In the genomic region with DNA sequence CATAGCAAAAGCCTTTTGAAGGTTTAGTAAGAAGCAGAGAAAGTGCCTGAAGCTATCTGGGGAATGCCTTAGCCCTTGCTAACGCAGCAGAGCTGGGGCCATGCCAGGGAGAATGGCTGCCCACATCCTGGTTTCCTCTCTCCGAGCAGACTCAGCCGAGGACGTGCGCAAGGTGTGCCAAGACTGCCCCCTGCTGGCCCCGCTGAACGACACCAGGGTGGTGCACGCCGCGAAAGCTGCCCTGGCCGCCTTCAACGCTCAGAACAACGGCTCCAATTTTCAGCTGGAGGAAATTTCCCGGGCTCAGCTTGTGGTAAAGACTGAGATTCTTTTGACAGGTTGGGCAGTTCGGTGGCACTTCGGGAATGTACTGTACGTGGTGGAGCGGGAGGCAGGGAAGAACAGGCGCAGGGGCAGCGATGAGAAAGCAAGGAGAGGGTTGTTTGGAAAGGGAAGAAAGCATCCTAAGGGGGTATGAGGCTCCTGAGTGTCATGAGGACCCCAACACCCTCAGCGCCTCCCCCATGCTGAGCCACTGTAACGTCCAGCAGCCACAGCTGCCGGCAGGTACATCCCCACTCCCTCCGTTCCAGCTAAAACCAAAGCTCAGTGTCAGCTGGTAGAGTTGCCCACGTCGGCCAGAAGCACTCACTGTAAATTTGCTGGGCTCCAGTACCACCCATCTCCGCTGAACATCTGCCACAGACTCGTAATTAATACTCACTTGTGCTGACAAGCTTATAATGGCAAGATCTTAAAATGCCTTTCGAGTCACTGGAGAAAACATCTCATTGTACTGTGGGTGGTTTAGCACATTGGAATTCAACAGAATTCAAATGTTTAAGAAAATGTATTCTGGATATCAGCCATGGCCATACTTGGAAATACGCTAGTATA, we compare ENCODE assay signal across 1 cellular context.
TF ChIP-seq lines count a peak whose summit lies in the region.

No MANE protein-coding gene starts in this region.

TF ChIP-seq in IMR-90, 13 proteins besides CTCF, POLR2A, EP300 and RAD21:
- TF ChIP-seq NFE2L2 (IDR thresholded peaks at IDR 0.05; ENCODE audit: low read depth, low read length) (no peak), SMC3 (IDR thresholded peaks at IDR 0.05; ENCODE audit: low read depth, low read length) (peak; percentile 68), BHLHE40 (IDR thresholded peaks at IDR 0.05; ENCODE audit: low read depth, low read length) (no peak), ELK1 (IDR thresholded peaks at IDR 0.05; ENCODE audit: borderline replicate concordance, low read depth, low read length) (no peak), FOS (IDR thresholded peaks at IDR 0.05; ENCODE audit: low read depth, low read length) (no peak), CEBPB (IDR thresholded peaks at IDR 0.05; ENCODE audit: low read depth, low read length) (peak; percentile 5; the same call in 1 of the 2 replicates), MAFK (IDR thresholded peaks at IDR 0.05; ENCODE audit: low read depth, low read length) (peak; percentile 25; the same call in 1 of the 2 replicates), RFX5 (IDR thresholded peaks at IDR 0.05; ENCODE audit: low read depth, low read length) (no peak), MAZ (IDR thresholded peaks at IDR 0.05; ENCODE audit: borderline replicate concordance, low read depth, low read length) (peak; percentile 52; the same call in 1 of the 2 replicates), MXI1 (IDR thresholded peaks at IDR 0.05; ENCODE audit: borderline replicate concordance, low read depth, low read length) (no peak), CHD1 (IDR thresholded peaks at IDR 0.05; ENCODE audit: low read depth, low read length) (no peak)
